ENCODE assay signal across 14 cellular contexts in the genomic region with DNA sequence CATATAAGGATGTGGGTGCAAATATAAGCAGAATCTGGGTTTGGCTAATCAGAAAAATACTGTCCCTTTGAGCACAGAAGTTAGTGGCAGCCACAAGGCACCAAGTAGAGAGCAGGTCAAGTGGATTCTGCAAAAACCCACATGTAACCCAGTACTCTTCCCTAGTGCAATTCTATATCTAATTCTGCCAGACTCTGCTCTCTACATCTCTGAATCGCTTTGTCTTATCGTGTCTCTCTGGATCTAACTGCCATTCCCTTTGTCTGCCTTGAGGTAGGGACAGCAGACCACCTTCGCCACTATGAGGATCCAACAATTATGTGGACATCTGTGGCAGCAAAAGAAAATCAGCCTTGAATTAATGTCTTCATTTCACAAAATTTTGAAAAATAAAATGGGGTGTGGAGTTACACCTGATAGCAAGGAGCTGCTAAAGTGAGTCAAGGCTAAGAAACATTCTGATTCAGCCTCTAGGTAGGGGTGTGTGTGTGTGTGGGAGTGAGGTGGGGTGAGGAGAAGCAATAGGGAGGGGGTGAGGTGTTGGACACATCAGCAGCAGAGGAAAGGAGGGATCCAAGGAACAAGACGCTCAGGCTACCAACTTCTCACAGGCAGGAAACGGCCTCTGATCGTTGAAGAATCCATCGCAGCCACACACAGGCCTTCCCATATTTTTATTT. TPM values are rescaled to one million over a fixed set of nuclear protein-coding genes. Genes with fewer than 3 reads are reported as not detected.
DNase-seq lines count a peak whose midpoint lies in the region; ATAC-seq and TF ChIP-seq lines count a peak whose summit lies in the region.
"Had no signal": no experiment of that assay in that cellular context is flagged by ENCODE, and none has a peak within 500 bp of the region (broad histone marks: within the 10 kb centered on the region; RNA-seq: fewer than 3 reads in every experiment).

No MANE protein-coding gene starts in this region.

- H3K9me3 Mint-ChIP-seq in WTC11: peaks cover 16% of the 10 kb centered on the region
- peaks cover 0 to 12% (median 1%) of the 10 kb centered on the region in 6 donors for H3K9me3 Mint-ChIP-seq in immature natural killer cell

- peak; percentile 28; the same call in 1 of the 2 replicates for ATAC-seq in WTC11
- ATAC-seq in HG03108 (IDR thresholded peaks at IDR 0.05; ENCODE audit: unreplicated experiment): no peak

- H3K36me3 Mint-ChIP-seq in WTC11 (peaks cover 4% of the 10 kb centered on the region; the same call in 1 of the 2 replicates), immature natural killer cell (no peaks in the 10 kb centered on the region)

- no peak overlapping the region for H3K4me3 ChIP-seq in fibroblast of lung (replicated peaks in 1 of 4; ENCODE audit: control extremely low read depth in 1 of 4, insufficient read depth in 1 of 4, low read depth in 3 of 4, low read length in 4 of 4)
- no peak overlapping the region for H3K4me3 ChIP-seq in parathyroid adenoma (ENCODE audit: low read depth, low read length)

- H3K4me3 Mint-ChIP-seq in WTC11 (no peak overlapping the region), immature natural killer cell (no peak overlapping the region)

- H3K79me2 ChIP-seq in fibroblast of lung (ENCODE audit: control insufficient read depth, insufficient read depth, low read length) (no peaks in the 10 kb centered on the region), parathyroid adenoma (no peaks in the 10 kb centered on the region)

- H3K4me1 Mint-ChIP-seq in WTC11 (peaks cover 24% of the 10 kb centered on the region), immature natural killer cell (no peaks in the 10 kb centered on the region)

- H3K4me1 ChIP-seq in fibroblast of lung (ENCODE audit: control insufficient read depth, extremely low read depth, insufficient read depth, low read length) (peaks cover 4% of the 10 kb centered on the region), parathyroid adenoma (peaks cover 9% of the 10 kb centered on the region)

- CTCF ChIA-PET in WTC11 (lab: Charles Lee): interaction anchor here (0.6 to 1.7 kb wide), 2 partner anchors 175 to 226 kb away, joined by 3 to 4 read pairs; no protein-coding TSS in a partner anchor

- no peak overlapping the region for H3K9ac ChIP-seq in fibroblast of lung (ENCODE audit: insufficient read depth, low read length)
- no peak overlapping the region for H3K9ac ChIP-seq in parathyroid adenoma

- H4K20me1 ChIP-seq in fibroblast of lung (ENCODE audit: control insufficient read depth, extremely low read depth, insufficient read depth, low read length): no peaks in the 10 kb centered on the region

- H3K27me3 Mint-ChIP-seq in WTC11 (ENCODE audit: low read depth) (no peaks in the 10 kb centered on the region), immature natural killer cell (ENCODE audit: low read depth in 3 of 3) (peaks cover 0 to 3% (median 0%) of the 10 kb centered on the region in 3 donors)

- H3K9me3 ChIP-seq in fibroblast of lung (ENCODE audit: control insufficient read depth, insufficient read depth, low read depth, low read length): no peaks in the 10 kb centered on the region
- no peaks in the 10 kb centered on the region for H3K9me3 ChIP-seq in parathyroid adenoma (ENCODE audit: control insufficient read depth, low read length)

- H3K27ac ChIP-seq in fibroblast of lung (ENCODE audit: insufficient read depth, low read length): no peak overlapping the region
- no peak overlapping the region for H3K27ac ChIP-seq in parathyroid adenoma
- H3K27ac ChIP-seq: HL-60 had no signal

- no peak overlapping the region for H3K4me2 ChIP-seq in fibroblast of lung (ENCODE audit: extremely low read depth, insufficient read depth, low read length)
- H3K4me2 ChIP-seq in parathyroid adenoma (ENCODE audit: low read length): no peak overlapping the region

- no peak overlapping the region for H3K27ac Mint-ChIP-seq in WTC11
- H3K27ac Mint-ChIP-seq in immature natural killer cell: no peak overlapping the region

- H2AFZ ChIP-seq in fibroblast of lung (ENCODE audit: low read length): peak overlapping the region; percentile 40
- peak overlapping the region; percentile 72 for H2AFZ ChIP-seq in parathyroid adenoma

- H3K27me3 ChIP-seq in fibroblast of lung (ENCODE audit: control insufficient read depth, insufficient read depth, low read length): no peaks in the 10 kb centered on the region
- H3K27me3 ChIP-seq in parathyroid adenoma (ENCODE audit: control insufficient read depth, insufficient read depth, low read length): no peaks in the 10 kb centered on the region

- TF ChIP-seq CTCF in WTC11 (IDR thresholded peaks at IDR 0.05) (no peak), fibroblast of lung (conservative IDR thresholded peaks at IDR 0.05 in 1 of 2, IDR thresholded peaks at IDR 0.05 in 1 of 2; ENCODE audit: low read depth in 1 of 2, low read length in 2 of 2) (no peak), parathyroid adenoma (IDR thresholded peaks at IDR 0.05) (no peak)

- DNase-seq in EH (ENCODE audit: low read depth) (peak; percentile 19), WTC11 (ENCODE audit: low spot score) (no peak), fibroblast of lung (ENCODE audit: low read depth in 2 of 2) (no peak), immature natural killer cell (no peak), medulla oblongata (ENCODE audit: extremely low spot score) (no peak), mucosa of gallbladder (ENCODE audit: low spot score) (no peak)
- DNase-seq: KBM-7, NCI-H1092, NCI-H774, Right ventricle myocardium superior had no signal

- H3K36me3 ChIP-seq in fibroblast of lung (ENCODE audit: control insufficient read depth, insufficient read depth, low read length) (no peaks in the 10 kb centered on the region), parathyroid adenoma (ENCODE audit: control insufficient read depth, insufficient read depth, low read length) (no peaks in the 10 kb centered on the region)

- POLR2A ChIA-PET in WTC11 (lab: Charles Lee): no interaction called here

TF ChIP-seq in WTC11, 78 proteins besides CTCF, POLR2A, EP300 and RAD21 (continues in another document):
- TF ChIP-seq, protein P1, sequence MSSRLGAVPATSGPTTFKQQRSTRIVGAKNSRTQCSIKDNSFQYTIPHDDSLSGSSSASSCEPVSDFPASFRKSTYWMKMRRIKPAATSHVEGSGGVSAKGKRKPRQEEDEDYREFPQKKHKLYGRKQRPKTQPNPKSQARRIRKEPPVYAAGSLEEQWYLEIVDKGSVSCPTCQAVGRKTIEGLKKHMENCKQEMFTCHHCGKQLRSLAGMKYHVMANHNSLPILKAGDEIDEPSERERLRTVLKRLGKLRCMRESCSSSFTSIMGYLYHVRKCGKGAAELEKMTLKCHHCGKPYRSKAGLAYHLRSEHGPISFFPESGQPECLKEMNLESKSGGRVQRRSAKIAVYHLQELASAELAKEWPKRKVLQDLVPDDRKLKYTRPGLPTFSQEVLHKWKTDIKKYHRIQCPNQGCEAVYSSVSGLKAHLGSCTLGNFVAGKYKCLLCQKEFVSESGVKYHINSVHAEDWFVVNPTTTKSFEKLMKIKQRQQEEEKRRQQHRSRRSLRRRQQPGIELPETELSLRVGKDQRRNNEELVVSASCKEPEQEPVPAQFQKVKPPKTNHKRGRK (CRISPR knock-in tag; IDR thresholded peaks at IDR 0.05; ENCODE audit: borderline replicate concordance): no peak
- TF ChIP-seq, protein P2, sequence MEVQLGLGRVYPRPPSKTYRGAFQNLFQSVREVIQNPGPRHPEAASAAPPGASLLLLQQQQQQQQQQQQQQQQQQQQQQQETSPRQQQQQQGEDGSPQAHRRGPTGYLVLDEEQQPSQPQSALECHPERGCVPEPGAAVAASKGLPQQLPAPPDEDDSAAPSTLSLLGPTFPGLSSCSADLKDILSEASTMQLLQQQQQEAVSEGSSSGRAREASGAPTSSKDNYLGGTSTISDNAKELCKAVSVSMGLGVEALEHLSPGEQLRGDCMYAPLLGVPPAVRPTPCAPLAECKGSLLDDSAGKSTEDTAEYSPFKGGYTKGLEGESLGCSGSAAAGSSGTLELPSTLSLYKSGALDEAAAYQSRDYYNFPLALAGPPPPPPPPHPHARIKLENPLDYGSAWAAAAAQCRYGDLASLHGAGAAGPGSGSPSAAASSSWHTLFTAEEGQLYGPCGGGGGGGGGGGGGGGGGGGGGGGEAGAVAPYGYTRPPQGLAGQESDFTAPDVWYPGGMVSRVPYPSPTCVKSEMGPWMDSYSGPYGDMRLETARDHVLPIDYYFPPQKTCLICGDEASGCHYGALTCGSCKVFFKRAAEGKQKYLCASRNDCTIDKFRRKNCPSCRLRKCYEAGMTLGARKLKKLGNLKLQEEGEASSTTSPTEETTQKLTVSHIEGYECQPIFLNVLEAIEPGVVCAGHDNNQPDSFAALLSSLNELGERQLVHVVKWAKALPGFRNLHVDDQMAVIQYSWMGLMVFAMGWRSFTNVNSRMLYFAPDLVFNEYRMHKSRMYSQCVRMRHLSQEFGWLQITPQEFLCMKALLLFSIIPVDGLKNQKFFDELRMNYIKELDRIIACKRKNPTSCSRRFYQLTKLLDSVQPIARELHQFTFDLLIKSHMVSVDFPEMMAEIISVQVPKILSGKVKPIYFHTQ (CRISPR knock-in tag; IDR thresholded peaks at IDR 0.05): no peak
- TF ChIP-seq TCF7 (CRISPR knock-in tag; IDR thresholded peaks at IDR 0.05; ENCODE audit: low read depth): no peak
- TF ChIP-seq PRRX2 (CRISPR knock-in tag; IDR thresholded peaks at IDR 0.05): no peak
- no peak for TF ChIP-seq ELF4 (CRISPR knock-in tag; IDR thresholded peaks at IDR 0.05; ENCODE audit: low read depth)
- no peak for TF ChIP-seq GABPB1 (CRISPR knock-in tag; IDR thresholded peaks at IDR 0.05)
- no peak for TF ChIP-seq ZBTB21 (CRISPR knock-in tag; IDR thresholded peaks at IDR 0.05; ENCODE audit: borderline replicate concordance)
- no peak for TF ChIP-seq HMGA2 (CRISPR knock-in tag; IDR thresholded peaks at IDR 0.05)
- TF ChIP-seq MXD4 (CRISPR knock-in tag; IDR thresholded peaks at IDR 0.05; ENCODE audit: borderline replicate concordance): no peak
- TF ChIP-seq RELA (CRISPR knock-in tag; IDR thresholded peaks at IDR 0.05; ENCODE audit: borderline replicate concordance): no peak

RNA-seq across cellular contexts. Expression of gene ZNF366, which starts 33.7 kb away (rescaled TPM):
- total RNA-seq in WTC11 (2021) (not detected in 3 replicates), fibroblast of lung (not detected in 2 replicates), mucosa of gallbladder (3.1 TPM)
- polyA plus RNA-seq in fibroblast of lung (not detected in 2 replicates), immature natural killer cell (under 1 TPM in 2 of 3 donors, not detected in 1; 0.09 to 0.62 TPM)
- not detected in 2 replicates for polyA plus RNA-seq in fibroblast of lung (2012)
- polyA minus RNA-seq in fibroblast of lung (ENCODE audit: low replicate concordance): not detected in 2 replicates
- total RNA-seq: NCI-H460 had no signal
